In the genomic region with DNA sequence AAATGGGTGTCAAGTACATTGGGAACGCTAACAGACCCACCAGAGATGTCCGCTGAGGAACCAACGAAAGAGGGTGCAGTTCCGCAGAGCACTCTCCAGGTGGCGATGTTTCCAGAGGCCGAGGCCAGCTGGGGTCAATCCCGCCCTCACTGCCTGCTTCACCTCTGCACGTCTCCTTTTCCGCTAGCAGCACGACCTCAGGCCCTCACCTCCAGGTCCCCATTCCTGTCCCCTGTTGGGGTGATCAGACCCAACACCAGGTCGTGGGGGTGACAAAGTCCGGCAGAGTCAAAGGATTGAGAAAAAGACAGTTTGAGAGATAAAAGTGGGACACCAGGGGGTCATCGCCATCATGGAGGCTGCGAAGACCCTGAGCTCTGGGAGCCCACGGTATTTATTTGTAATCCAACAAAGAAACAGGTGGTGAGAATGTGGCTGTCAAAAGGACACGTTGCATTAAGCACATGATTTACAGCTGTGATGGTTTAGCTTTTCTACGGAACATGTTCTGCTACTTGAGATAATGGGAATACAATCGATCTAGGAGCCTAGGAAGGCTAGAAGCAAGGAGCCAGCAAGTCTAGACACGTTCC, we compare ENCODE assay signal across 8 cellular contexts. TPM values are rescaled to one million over a fixed set of nuclear protein-coding genes. Genes with fewer than 3 reads are reported as not detected.
DNase-seq lines count a peak whose midpoint lies in the region; ATAC-seq and TF ChIP-seq lines count a peak whose summit lies in the region.

No MANE protein-coding gene starts in this region.

- H3K27me3 ChIP-seq in gastroesophageal sphincter (no peaks in the 10 kb centered on the region), prostate gland (replicated peaks; ENCODE audit: insufficient read depth) (no peaks in the 10 kb centered on the region)

- H3K9me3 ChIP-seq in gastroesophageal sphincter: no peaks in the 10 kb centered on the region
- no peaks in the 10 kb centered on the region for H3K9me3 ChIP-seq in prostate gland

- CTCF ChIA-PET in HEK293T (lab: Yijun Ruan, JAX): interaction anchor here (0.7 to 3.0 kb wide), 13 partner anchors 11 to 652 kb away, joined by 3 to 13 read pairs (median 4); partner anchors contain the start of gene ACTR1B

- H3K27me3 Mint-ChIP-seq in activated T-cell treated with anti-CD3 and anti-CD28 coated beads, Interleukin-2, amount 50 U/mL, for 24 hours: no peaks in the 10 kb centered on the region

- POLR2A ChIA-PET in HEK293T (lab: Yijun Ruan, JAX): interaction anchor here (1.0 to 2.3 kb wide), 5 partner anchors 11 to 150 kb away, joined by 3 to 8 read pairs (median 3); partner anchors contain the start of gene ACTR1B

- TF ChIP-seq POLR2A in gastroesophageal sphincter (IDR thresholded peaks at IDR 0.05): no peak
- no peak for TF ChIP-seq POLR2A in prostate gland (IDR thresholded peaks at IDR 0.05)

- peaks cover 54% of the 10 kb centered on the region for H3K4me1 Mint-ChIP-seq in activated T-cell treated with anti-CD3 and anti-CD28 coated beads, Interleukin-2, amount 50 U/mL, for 24 hours (ENCODE audit: low read depth)

- H3K36me3 Mint-ChIP-seq in activated T-cell treated with anti-CD3 and anti-CD28 coated beads, Interleukin-2, amount 50 U/mL, for 24 hours (ENCODE audit: low read depth): peaks cover 80% of the 10 kb centered on the region

- DNase-seq in COLO829 (ENCODE audit: low spot score) (peak; percentile 63), HEK293T (ENCODE audit: extremely low spot score) (peak; percentile 85), NCI-H526 treated with DMSO at 0.1 percent for 48 hours (lab: John Stamatoyannopoulos, UW) (peak; percentile 19), prostate gland (ENCODE audit: low spot score) (no peak), superior temporal gyrus (ENCODE audit: extremely low spot score) (no peak)
- peak; percentile 61 for DNase-seq in activated T-cell treated with anti-CD3 and anti-CD28 coated beads, Interleukin-2, amount 50 U/mL, for 24 hours

- no peaks in the 10 kb centered on the region for H3K9me3 Mint-ChIP-seq in activated T-cell treated with anti-CD3 and anti-CD28 coated beads, Interleukin-2, amount 50 U/mL, for 24 hours

- H3K27ac ChIP-seq in gastroesophageal sphincter (no peak overlapping the region), prostate gland (no peak overlapping the region)

- no peak for TF ChIP-seq EP300 in gastroesophageal sphincter (IDR thresholded peaks at IDR 0.05)

- no peak for ATAC-seq in gastroesophageal sphincter
- no peak for ATAC-seq in GM19455 (IDR thresholded peaks at IDR 0.05; ENCODE audit: unreplicated experiment)

- no peaks in the 10 kb centered on the region for H3K4me1 ChIP-seq in gastroesophageal sphincter
- H3K4me1 ChIP-seq in prostate gland (replicated peaks): no peaks in the 10 kb centered on the region

- TF ChIP-seq CTCF in gastroesophageal sphincter (IDR thresholded peaks at IDR 0.05) (peak in 3 of 4 experiments; percentile 42 to 71 (median 57)), prostate gland (IDR thresholded peaks at IDR 0.05) (peak; percentile 15 to 51 (median 34))

- H3K36me3 ChIP-seq in gastroesophageal sphincter (peaks cover 0 to 6% of the 10 kb centered on the region in 2 donors), prostate gland (no peaks in the 10 kb centered on the region)

- H3K4me3 Mint-ChIP-seq in activated T-cell treated with anti-CD3 and anti-CD28 coated beads, Interleukin-2, amount 50 U/mL, for 24 hours: no peak overlapping the region

- intact Hi-C loops in prostate gland (cut with DNase I): no loop called here

- H3K27ac Mint-ChIP-seq in activated T-cell treated with anti-CD3 and anti-CD28 coated beads, Interleukin-2, amount 50 U/mL, for 24 hours: peak overlapping the region; percentile 76

- no peak overlapping the region for H3K4me3 ChIP-seq in gastroesophageal sphincter
- H3K4me3 ChIP-seq in prostate gland: no peak overlapping the region

- 19 to 22% methylated on average over 6 to 8 of the region's 19 CpGs for WGBS in gastroesophageal sphincter (ENCODE audit: low coverage in 1 of 2), 2 donors
- 33% methylated on average over 19 of the region's 19 CpGs for WGBS in prostate gland

TF ChIP-seq in HEK293T, 16 proteins besides CTCF, POLR2A, EP300 and RAD21:
- TF ChIP-seq CTBP1 (IDR thresholded peaks at IDR 0.05; ENCODE audit: borderline replicate concordance): no peak
- TF ChIP-seq FOXM1 (IDR thresholded peaks at IDR 0.05; ENCODE audit: borderline replicate concordance): 0 out of 2 replicates have a peak, but pooled peaks have one; percentile 22
- TF ChIP-seq, protein P1, sequence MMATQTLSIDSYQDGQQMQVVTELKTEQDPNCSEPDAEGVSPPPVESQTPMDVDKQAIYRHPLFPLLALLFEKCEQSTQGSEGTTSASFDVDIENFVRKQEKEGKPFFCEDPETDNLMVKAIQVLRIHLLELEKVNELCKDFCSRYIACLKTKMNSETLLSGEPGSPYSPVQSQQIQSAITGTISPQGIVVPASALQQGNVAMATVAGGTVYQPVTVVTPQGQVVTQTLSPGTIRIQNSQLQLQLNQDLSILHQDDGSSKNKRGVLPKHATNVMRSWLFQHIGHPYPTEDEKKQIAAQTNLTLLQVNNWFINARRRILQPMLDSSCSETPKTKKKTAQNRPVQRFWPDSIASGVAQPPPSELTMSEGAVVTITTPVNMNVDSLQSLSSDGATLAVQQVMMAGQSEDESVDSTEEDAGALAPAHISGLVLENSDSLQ (IDR thresholded peaks at IDR 0.05): peak; percentile 76
- peak; percentile 27 for TF ChIP-seq L3MBTL2 (conservative IDR thresholded peaks at IDR 0.05)
TF ChIP-seq in HEK293T: peak in this region for 3.

RNA-seq across cellular contexts. Expression of gene ZAP70, which starts 27.3 kb away (rescaled TPM):
- total RNA-seq in gastroesophageal sphincter (1 to 10 TPM in 2 of 4 donors, under 1 TPM in 2; 0.46 to 2.2 (median 1.5) TPM), prostate gland (1 to 10 TPM; 1.8 to 3.9 TPM)

Comparison
In these comparisons a context has a peak if more than half of its experiments do, and no peak if none do; other contexts are left out.
1. DNase-seq: peak in COLO829 (single experiment), HEK293T (single experiment), NCI-H526 treated with DMSO at 0.1 percent for 48 hours (single experiment) and activated T-cell treated with anti-CD3 and anti-CD28 coated beads, Interleukin-2, amount 50 U/mL, for 24 hours (single experiment); none in prostate gland (single experiment) and superior temporal gyrus (single experiment).